ENCODE assay signal across 17 cellular contexts in genomic region chr1:10213186-10213585, GRCh38. TPM values are rescaled to one million over a fixed set of nuclear protein-coding genes. Genes with fewer than 3 reads are reported as not detected.
DNase-seq lines count a peak whose midpoint lies in the region; FAIRE-seq and TF ChIP-seq lines count a peak whose summit lies in the region.
"Had no signal": no experiment of that assay in that cellular context is flagged by ENCODE, and none has a peak within 500 bp of the region (broad histone marks: within the 10 kb centered on the region; RNA-seq: fewer than 3 reads in every experiment).

No MANE protein-coding gene starts in this region.

- H3K4me3 Mint-ChIP-seq in activated T-cell treated with anti-CD3 and anti-CD28 coated beads, Interleukin-2, amount 50 U/mL, for 24 hours, result no peak overlapping the region
- H3K4me3 Mint-ChIP-seq: T-helper 1 cell treated with Interleukin-12 subunit alpha and Interleukin-12 subunit beta and Interleukin-4 antibody, amounts not matched to agents 30 μg/mL and 1 μg/mL, for 36 hours had no signal

- no peaks in the 10 kb centered on the region for H3K36me3 ChIP-seq in right atrium auricular region
- no peaks in the 10 kb centered on the region for H3K36me3 ChIP-seq in endothelial cell of umbilical vein (ENCODE audit: control insufficient read depth in 2 of 2, extremely low read depth in 1 of 2, insufficient read depth in 2 of 2, low read length in 2 of 2)
- H3K36me3 ChIP-seq in neutrophil, result no peaks in the 10 kb centered on the region
- no peaks in the 10 kb centered on the region for H3K36me3 ChIP-seq in prostate gland
- H3K36me3 ChIP-seq: tibial nerve had no signal

- CTCF ChIA-PET in endothelial cell of umbilical vein (lab: Charles Lee), result interaction anchor here (0.6 to 1.2 kb wide), 3 partner anchors 12 to 257 kb away, joined by 3 read pairs; no protein-coding TSS in a partner anchor

- H3K4me1 ChIP-seq in right atrium auricular region (peaks cover 0 to 60% of the 10 kb centered on the region in 2 donors), endothelial cell of umbilical vein (ENCODE audit: control insufficient read depth, extremely low read depth, insufficient read depth, low read length) (peaks cover 31% of the 10 kb centered on the region), neutrophil (ENCODE audit: control insufficient read depth in 1 of 2, insufficient read depth in 1 of 2, low read depth in 1 of 2, low read length in 1 of 2) (peaks cover 53 to 66% of the 10 kb centered on the region in 2 experiments), prostate gland (replicated peaks) (peaks cover 3% of the 10 kb centered on the region)

- intact Hi-C loops in cardiac septum (cut with DNase I), result loop anchor here (5.0 kb wide), 1 partner anchor 61 kb away; no protein-coding TSS in a partner anchor
- intact Hi-C loops in endothelial cell of umbilical vein (cut with micrococcal nuclease), result loop anchor here (5.0 kb wide), 2 partner anchors 64 to 181 kb away; partner anchors contain the start of gene UBE4B
- intact Hi-C loops in prostate gland (cut with DNase I), result loop anchor here (5.0 kb wide), 3 partner anchors 74 to 214 kb away; partner anchors contain the start of gene UBE4B

- H4K20me1 ChIP-seq in endothelial cell of umbilical vein (replicated peaks; ENCODE audit: control insufficient read depth, extremely low read depth, insufficient read depth, low read length), result peaks cover 3% of the 10 kb centered on the region

- POLR2A ChIA-PET in endothelial cell of umbilical vein (lab: Charles Lee), result interaction anchor here (0.6 kb wide), 1 partner anchor 447 kb away, joined by 3 read pairs; no protein-coding TSS in a partner anchor

- peaks cover 56% of the 10 kb centered on the region for H3K4me1 Mint-ChIP-seq in activated T-cell treated with anti-CD3 and anti-CD28 coated beads, Interleukin-2, amount 50 U/mL, for 24 hours (ENCODE audit: low read depth)

- WGBS in prostate gland, result 35% methylated on average over 2 of the region's 2 CpGs

- H3K9me3 Mint-ChIP-seq in activated T-cell treated with anti-CD3 and anti-CD28 coated beads, Interleukin-2, amount 50 U/mL, for 24 hours, result no peaks in the 10 kb centered on the region
- H3K9me3 Mint-ChIP-seq: T-helper 1 cell treated with Interleukin-12 subunit alpha and Interleukin-12 subunit beta and Interleukin-4 antibody, amounts not matched to agents 30 μg/mL and 1 μg/mL, for 36 hours had no signal

- peak overlapping the region; percentile 17 for H3K9ac ChIP-seq in endothelial cell of umbilical vein (replicated peaks; ENCODE audit: extremely low read depth, insufficient read depth, low read length)
- H3K9ac ChIP-seq: KMS-11 had no signal

- no TSS peak for BruUV-seq in endothelial cell of umbilical vein (replicated peaks; lab: Mats Ljungman, UMichigan)

- TF ChIP-seq CTCF in right atrium auricular region (IDR thresholded peaks at IDR 0.05), result no peak
- TF ChIP-seq CTCF in endothelial cell of umbilical vein (IDR thresholded peaks at IDR 0.05; ENCODE audit: extremely low read depth in 1 of 2, insufficient read depth in 1 of 2, low read depth in 1 of 2, low read length in 2 of 2), result no peak
- TF ChIP-seq CTCF in neutrophil (IDR thresholded peaks at IDR 0.05), result no peak
- no peak for TF ChIP-seq CTCF in prostate gland (IDR thresholded peaks at IDR 0.05)

- peak overlapping the region; percentile 41 to 99 for H3K27ac ChIP-seq in right atrium auricular region
- no peak overlapping the region for H3K27ac ChIP-seq in endothelial cell of umbilical vein (ENCODE audit: insufficient read depth, low read depth, low read length)
- H3K27ac ChIP-seq in neutrophil, result peak overlapping the region; percentile 30
- H3K27ac ChIP-seq in prostate gland, result no peak overlapping the region
- H3K27ac ChIP-seq: KMS-11 had no signal

- no peaks in the 10 kb centered on the region for H3K9me3 ChIP-seq in right atrium auricular region
- H3K9me3 ChIP-seq in endothelial cell of umbilical vein (replicated peaks; ENCODE audit: control insufficient read depth, insufficient read depth, low read length), result no peaks in the 10 kb centered on the region
- H3K9me3 ChIP-seq in neutrophil, result no peaks in the 10 kb centered on the region
- H3K9me3 ChIP-seq in prostate gland, result no peaks in the 10 kb centered on the region
- H3K9me3 ChIP-seq: tibial nerve had no signal

- H3K4me3 ChIP-seq in right atrium auricular region (no peak overlapping the region), endothelial cell of umbilical vein (replicated peaks in 1 of 3; ENCODE audit: insufficient read depth in 1 of 3, low read depth in 1 of 3, low read length in 3 of 3) (no peak overlapping the region), neutrophil (ENCODE audit: low read depth in 1 of 2, low read length in 1 of 2) (no peak overlapping the region), prostate gland (no peak overlapping the region)
- H3K4me3 ChIP-seq: lung, tibial nerve had no signal

- no peak overlapping the region for H2AFZ ChIP-seq in endothelial cell of umbilical vein (ENCODE audit: low read depth, low read length)

- dilution Hi-C loops in endothelial cell of umbilical vein (cut with MboI; ENCODE audit: extremely low pct_ligation_motif_present, low sequenced_read_pairs), result no loop called here

- H3K9me1 ChIP-seq in endothelial cell of umbilical vein (replicated peaks; ENCODE audit: control insufficient read depth, extremely low read depth, insufficient read depth, low read length), result no peaks in the 10 kb centered on the region

- H3K4me2 ChIP-seq in endothelial cell of umbilical vein (ENCODE audit: insufficient read depth, low read length), result peak overlapping the region; percentile 50
- H3K4me2 ChIP-seq: KMS-11 had no signal

- FAIRE-seq in endothelial cell of umbilical vein (lab: Jason Lieb, UNC), result no peak
- FAIRE-seq: GM12891 had no signal

- peaks cover 2% of the 10 kb centered on the region for H3K36me3 Mint-ChIP-seq in activated T-cell treated with anti-CD3 and anti-CD28 coated beads, Interleukin-2, amount 50 U/mL, for 24 hours (ENCODE audit: low read depth)

- H3K27me3 ChIP-seq in right atrium auricular region (no peaks in the 10 kb centered on the region), endothelial cell of umbilical vein (ENCODE audit: control insufficient read depth in 2 of 2, insufficient read depth in 2 of 2, low read length in 2 of 2) (no peaks in the 10 kb centered on the region), neutrophil (no peaks in the 10 kb centered on the region), prostate gland (replicated peaks; ENCODE audit: insufficient read depth) (no peaks in the 10 kb centered on the region)
- H3K27me3 ChIP-seq: tibial nerve had no signal

- no peak overlapping the region for H3K27ac Mint-ChIP-seq in activated T-cell treated with anti-CD3 and anti-CD28 coated beads, Interleukin-2, amount 50 U/mL, for 24 hours
- H3K27ac Mint-ChIP-seq: T-helper 1 cell treated with Interleukin-12 subunit alpha and Interleukin-12 subunit beta and Interleukin-4 antibody, amounts not matched to agents 30 μg/mL and 1 μg/mL, for 36 hours had no signal

- TF ChIP-seq POLR2A in endothelial cell of umbilical vein (IDR thresholded peaks at IDR 0.05; ENCODE audit: low read depth, low read length) (no peak), prostate gland (IDR thresholded peaks at IDR 0.05) (no peak)

- no peaks in the 10 kb centered on the region for H3K27me3 Mint-ChIP-seq in activated T-cell treated with anti-CD3 and anti-CD28 coated beads, Interleukin-2, amount 50 U/mL, for 24 hours

- no peak for DNase-seq in right atrium auricular region (ENCODE audit: low spot score)
- DNase-seq in cardiac septum (ENCODE audit: low spot score), result no peak
- DNase-seq in endothelial cell of umbilical vein (ENCODE audit: low read depth, low spot score), result peak; percentile 15
- DNase-seq in activated T-cell treated with anti-CD3 and anti-CD28 coated beads, Interleukin-2, amount 50 U/mL, for 24 hours, result no peak
- no peak for DNase-seq in AG08396 (ENCODE audit: low spot score)
- no peak for DNase-seq in prostate gland (ENCODE audit: low spot score)
- no peak for DNase-seq in occipital lobe (lab: John Stamatoyannopoulos, UW)
- DNase-seq: activated CD4-positive, alpha-beta T cell treated with anti-CD3 and anti-CD28 coated beads, Interleukin-2, amount 50 U/mL, for 48 hours; activated naive CD4-positive, alpha-beta T cell treated with anti-CD3 and anti-CD28 coated beads, Interleukin-2, amount 50 U/mL, for 16 hours; DMS79 treated with DMSO at 0.1 percent for 48 hours; OCI-M1 had no signal

- peaks cover 59% of the 10 kb centered on the region for H3K79me2 ChIP-seq in endothelial cell of umbilical vein (ENCODE audit: control insufficient read depth, insufficient read depth, low read length)

TF ChIP-seq in endothelial cell of umbilical vein, 7 proteins besides CTCF, POLR2A, EP300 and RAD21:
- no peak for TF ChIP-seq FOS (IDR thresholded peaks at IDR 0.05; ENCODE audit: borderline replicate concordance, insufficient read depth, low read length)
- TF ChIP-seq EZH2 (IDR thresholded peaks at IDR 0.05; ENCODE audit: borderline replicate concordance, low read depth, low read length, severe bottlenecking), result no peak
- TF ChIP-seq MYC (IDR thresholded peaks at IDR 0.05; ENCODE audit: low read depth, low read length), result no peak
- TF ChIP-seq POLR2AphosphoS5 (IDR thresholded peaks at IDR 0.05; ENCODE audit: insufficient read depth, low read depth, low read length), result no peak
- no peak for TF ChIP-seq JUN (IDR thresholded peaks at IDR 0.05; ENCODE audit: borderline replicate concordance, insufficient read depth, insufficient read length, low read depth)
- TF ChIP-seq GATA2 (IDR thresholded peaks at IDR 0.05; ENCODE audit: insufficient read depth, insufficient read length, low read depth, low read length), result no peak
- no peak for TF ChIP-seq MAX (IDR thresholded peaks at IDR 0.05; ENCODE audit: insufficient read depth, insufficient read length)

RNA-seq across cellular contexts. Expression of gene KIF1B, which starts 2.8 kb away (rescaled TPM):
- total RNA-seq in right atrium auricular region, result 10 to 100 TPM; 55.7 to 63.9 TPM
- total RNA-seq in cardiac septum, result 93.6 TPM
- total RNA-seq in endothelial cell of umbilical vein, result 46.6 and 58.6 TPM in 2 replicates
- 14.8 and 15.5 TPM in 2 replicates for polyA plus RNA-seq in endothelial cell of umbilical vein
- polyA plus RNA-seq in endothelial cell of umbilical vein (2011; cell fraction: cytosol; rRNA removed), result 13.3 and 14.2 TPM in 2 replicates
- 27.6 and 30.0 TPM in 2 replicates for polyA plus RNA-seq in endothelial cell of umbilical vein (2011; cell fraction: nucleus; rRNA removed)
- polyA plus RNA-seq in endothelial cell of umbilical vein (2012), result 25.8 and 29.4 TPM in 2 replicates
- 37.9 and 53.5 TPM in 2 replicates for polyA minus RNA-seq in endothelial cell of umbilical vein
- polyA minus RNA-seq in endothelial cell of umbilical vein (2011; cell fraction: cytosol; rRNA and poly(A)+ RNA removed), result 15.1 TPM
- polyA minus RNA-seq in endothelial cell of umbilical vein (2011; cell fraction: nucleus; rRNA and poly(A)+ RNA removed), result 52.4 and 80.3 TPM in 2 replicates
- total RNA-seq in prostate gland, result 10 to 100 TPM; 31.3 to 56.8 TPM
- total RNA-seq in occipital lobe, result 210 TPM

Comparison
In these comparisons a context has a peak if more than half of its experiments do, and no peak if none do; other contexts are left out.
1. H3K27ac ChIP-seq: peak in right atrium auricular region (2 of 2) and neutrophil (single experiment); none in endothelial cell of umbilical vein (single experiment) and prostate gland (0 of 2).